ENCODE assay signal across 1 cellular context in the genomic region with DNA sequence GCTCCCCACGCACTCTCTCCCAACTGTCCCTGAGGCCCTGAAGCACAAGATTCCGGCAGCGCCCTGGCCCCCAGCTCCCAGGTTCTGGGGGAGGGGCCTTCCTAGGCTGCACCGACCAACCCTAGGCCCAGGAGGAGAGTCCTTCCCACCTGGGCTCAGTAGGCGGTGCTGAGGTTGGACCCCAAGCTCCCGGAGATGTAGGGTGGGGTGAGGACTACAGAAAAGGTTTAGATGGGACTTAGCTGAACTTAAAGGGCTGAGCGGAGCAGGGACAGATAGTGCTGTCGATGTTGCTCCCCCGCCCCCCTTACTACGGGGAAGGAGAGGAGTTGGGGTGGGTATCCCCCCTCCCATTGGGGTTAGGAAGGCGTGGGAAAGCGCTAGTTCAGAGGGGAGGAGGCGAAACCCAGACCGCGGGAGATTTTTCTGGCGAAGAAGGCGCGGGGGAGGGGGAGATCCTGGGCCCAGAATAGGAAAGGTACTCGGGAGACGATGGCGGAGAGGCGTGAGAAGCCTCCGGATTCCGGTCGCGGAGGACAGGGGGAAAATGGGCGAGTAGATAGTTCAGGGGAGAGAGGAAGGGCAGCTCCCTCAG.
A peak's percentile ranks its signal among the peaks of the same experiment; 100 is the strongest.
TF ChIP-seq lines count a peak whose summit lies in the region.

No MANE protein-coding gene starts in this region.

TF ChIP-seq in H1, 55 proteins besides CTCF, POLR2A, EP300 and RAD21:
- no peak for TF ChIP-seq SP4 (IDR thresholded peaks at IDR 0.05; ENCODE audit: low read length)
- TF ChIP-seq CHD2 (IDR thresholded peaks at IDR 0.05; ENCODE audit: low read length), result no peak
- TF ChIP-seq YY1 (IDR thresholded peaks at IDR 0.05; ENCODE audit: low read depth, low read length), result no peak
- TF ChIP-seq JUN (IDR thresholded peaks at IDR 0.05; ENCODE audit: low read depth, low read length), result no peak
- no peak for TF ChIP-seq POLR2AphosphoS5 (IDR thresholded peaks at IDR 0.05; ENCODE audit: low read depth, low read length)
- TF ChIP-seq KDM4A (IDR thresholded peaks at IDR 0.05; ENCODE audit: low read depth, low read length, severe bottlenecking), result no peak
- TF ChIP-seq NRF1 (IDR thresholded peaks at IDR 0.05; ENCODE audit: low read depth, low read length), result no peak
- TF ChIP-seq SP1 (IDR thresholded peaks at IDR 0.05; ENCODE audit: low read depth, low read length), result 0 out of 2 replicates have a peak, but pooled peaks have one; percentile 47
- TF ChIP-seq BACH1 (IDR thresholded peaks at IDR 0.05; ENCODE audit: low read length), result no peak
- 0 out of 2 replicates have a peak, but pooled peaks have one; percentile 29 for TF ChIP-seq CREB1 (IDR thresholded peaks at IDR 0.05)
- TF ChIP-seq, protein P1, sequence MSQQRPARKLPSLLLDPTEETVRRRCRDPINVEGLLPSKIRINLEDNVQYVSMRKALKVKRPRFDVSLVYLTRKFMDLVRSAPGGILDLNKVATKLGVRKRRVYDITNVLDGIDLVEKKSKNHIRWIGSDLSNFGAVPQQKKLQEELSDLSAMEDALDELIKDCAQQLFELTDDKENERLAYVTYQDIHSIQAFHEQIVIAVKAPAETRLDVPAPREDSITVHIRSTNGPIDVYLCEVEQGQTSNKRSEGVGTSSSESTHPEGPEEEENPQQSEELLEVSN (IDR thresholded peaks at IDR 0.05), result no peak
- TF ChIP-seq CTBP2 (IDR thresholded peaks at IDR 0.05; ENCODE audit: borderline replicate concordance, insufficient read depth, insufficient read length, low read length), result peak; percentile 79
- TF ChIP-seq RBBP5 (IDR thresholded peaks at IDR 0.05; ENCODE audit: borderline replicate concordance, low read depth, low read length), result 0 out of 2 replicates have a peak, but pooled peaks have one; percentile 17
- no peak for TF ChIP-seq EGR1 (IDR thresholded peaks at IDR 0.05; ENCODE audit: borderline replicate concordance, low read depth, low read length)
- TF ChIP-seq RXRA (IDR thresholded peaks at IDR 0.05; ENCODE audit: insufficient read depth, low read depth, low read length), result no peak
- TF ChIP-seq BRCA1 (IDR thresholded peaks at IDR 0.05; ENCODE audit: low read depth, low read length), result no peak
- no peak for TF ChIP-seq POU5F1 (IDR thresholded peaks at IDR 0.05; ENCODE audit: low read depth, low read length)
- 0 out of 2 replicates have a peak, but pooled peaks have one; percentile 38 for TF ChIP-seq TBP (IDR thresholded peaks at IDR 0.05; ENCODE audit: low read depth, low read length)
- 0 out of 4 replicates have a peak, but pooled peaks of 1 of the 2 experiments have one; percentile 5 for TF ChIP-seq SIN3A (conservative IDR thresholded peaks at IDR 0.05 in 1 of 2, IDR thresholded peaks at IDR 0.05 in 1 of 2; ENCODE audit: low read depth in 1 of 2, low read length in 2 of 2)
- TF ChIP-seq ZNF274 (IDR thresholded peaks at IDR 0.05; ENCODE audit: borderline replicate concordance, extremely low read depth, low read length), result no peak
- TF ChIP-seq CHD1 (IDR thresholded peaks at IDR 0.05; ENCODE audit: low read depth, low read length), result no peak
- TF ChIP-seq, protein P2, sequence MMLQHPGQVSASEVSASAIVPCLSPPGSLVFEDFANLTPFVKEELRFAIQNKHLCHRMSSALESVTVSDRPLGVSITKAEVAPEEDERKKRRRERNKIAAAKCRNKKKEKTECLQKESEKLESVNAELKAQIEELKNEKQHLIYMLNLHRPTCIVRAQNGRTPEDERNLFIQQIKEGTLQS (IDR thresholded peaks at IDR 0.05; ENCODE audit: insufficient read depth, low read depth, low read length), result no peak
- TF ChIP-seq ASH2L (IDR thresholded peaks at IDR 0.05; ENCODE audit: low read length), result peak; percentile 56
- TF ChIP-seq, protein P3, sequence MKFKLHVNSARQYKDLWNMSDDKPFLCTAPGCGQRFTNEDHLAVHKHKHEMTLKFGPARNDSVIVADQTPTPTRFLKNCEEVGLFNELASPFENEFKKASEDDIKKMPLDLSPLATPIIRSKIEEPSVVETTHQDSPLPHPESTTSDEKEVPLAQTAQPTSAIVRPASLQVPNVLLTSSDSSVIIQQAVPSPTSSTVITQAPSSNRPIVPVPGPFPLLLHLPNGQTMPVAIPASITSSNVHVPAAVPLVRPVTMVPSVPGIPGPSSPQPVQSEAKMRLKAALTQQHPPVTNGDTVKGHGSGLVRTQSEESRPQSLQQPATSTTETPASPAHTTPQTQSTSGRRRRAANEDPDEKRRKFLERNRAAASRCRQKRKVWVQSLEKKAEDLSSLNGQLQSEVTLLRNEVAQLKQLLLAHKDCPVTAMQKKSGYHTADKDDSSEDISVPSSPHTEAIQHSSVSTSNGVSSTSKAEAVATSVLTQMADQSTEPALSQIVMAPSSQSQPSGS (IDR thresholded peaks at IDR 0.05; ENCODE audit: low read length), result 0 out of 2 replicates have a peak, but pooled peaks have one; percentile 51
- no peak for TF ChIP-seq SIX5 (IDR thresholded peaks at IDR 0.05; ENCODE audit: low read depth, low read length)
- TF ChIP-seq GTF2F1 (IDR thresholded peaks at IDR 0.05; ENCODE audit: borderline replicate concordance, low read depth, low read length), result no peak
- TF ChIP-seq EZH2 (IDR thresholded peaks at IDR 0.05; ENCODE audit: low read depth, low read length, severe bottlenecking), result no peak
- TF ChIP-seq CBX8 (IDR thresholded peaks at IDR 0.05; ENCODE audit: borderline replicate concordance, low read depth, low read length), result no peak
- no peak for TF ChIP-seq SIRT6 (IDR thresholded peaks at IDR 0.05; ENCODE audit: low read length)
- TF ChIP-seq, protein P4, sequence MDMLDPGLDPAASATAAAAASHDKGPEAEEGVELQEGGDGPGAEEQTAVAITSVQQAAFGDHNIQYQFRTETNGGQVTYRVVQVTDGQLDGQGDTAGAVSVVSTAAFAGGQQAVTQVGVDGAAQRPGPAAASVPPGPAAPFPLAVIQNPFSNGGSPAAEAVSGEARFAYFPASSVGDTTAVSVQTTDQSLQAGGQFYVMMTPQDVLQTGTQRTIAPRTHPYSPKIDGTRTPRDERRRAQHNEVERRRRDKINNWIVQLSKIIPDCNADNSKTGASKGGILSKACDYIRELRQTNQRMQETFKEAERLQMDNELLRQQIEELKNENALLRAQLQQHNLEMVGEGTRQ (IDR thresholded peaks at IDR 0.05; ENCODE audit: low read length), result no peak
- 0 out of 2 replicates have a peak, but pooled peaks have one; percentile 9 for TF ChIP-seq KDM1A (IDR thresholded peaks at IDR 0.05; ENCODE audit: borderline replicate concordance, low read length)
- peak; percentile 71 for TF ChIP-seq TAF1 (IDR thresholded peaks at IDR 0.05; ENCODE audit: low read depth, low read length)
- TF ChIP-seq TEAD4 (IDR thresholded peaks at IDR 0.05; ENCODE audit: low read depth, low read length), result no peak
- TF ChIP-seq, protein P5, sequence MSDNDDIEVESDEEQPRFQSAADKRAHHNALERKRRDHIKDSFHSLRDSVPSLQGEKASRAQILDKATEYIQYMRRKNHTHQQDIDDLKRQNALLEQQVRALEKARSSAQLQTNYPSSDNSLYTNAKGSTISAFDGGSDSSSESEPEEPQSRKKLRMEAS (IDR thresholded peaks at IDR 0.05), result no peak
- TF ChIP-seq SAP30 (IDR thresholded peaks at IDR 0.05; ENCODE audit: insufficient read depth, insufficient replicate concordance, low read length), result no peak
- no peak for TF ChIP-seq BCL11A (IDR thresholded peaks at IDR 0.05; ENCODE audit: low read depth in 2 of 2, low read length in 2 of 2)
- TF ChIP-seq HDAC6 (IDR thresholded peaks at IDR 0.05; ENCODE audit: low read depth, low read length), result no peak
- no peak for TF ChIP-seq MAFK (IDR thresholded peaks at IDR 0.05; ENCODE audit: low read depth, low read length)
- no peak for TF ChIP-seq NANOG (IDR thresholded peaks at IDR 0.05; ENCODE audit: insufficient read depth, low read depth, low read length, poor library complexity, severe bottlenecking)
- TF ChIP-seq, protein P6, sequence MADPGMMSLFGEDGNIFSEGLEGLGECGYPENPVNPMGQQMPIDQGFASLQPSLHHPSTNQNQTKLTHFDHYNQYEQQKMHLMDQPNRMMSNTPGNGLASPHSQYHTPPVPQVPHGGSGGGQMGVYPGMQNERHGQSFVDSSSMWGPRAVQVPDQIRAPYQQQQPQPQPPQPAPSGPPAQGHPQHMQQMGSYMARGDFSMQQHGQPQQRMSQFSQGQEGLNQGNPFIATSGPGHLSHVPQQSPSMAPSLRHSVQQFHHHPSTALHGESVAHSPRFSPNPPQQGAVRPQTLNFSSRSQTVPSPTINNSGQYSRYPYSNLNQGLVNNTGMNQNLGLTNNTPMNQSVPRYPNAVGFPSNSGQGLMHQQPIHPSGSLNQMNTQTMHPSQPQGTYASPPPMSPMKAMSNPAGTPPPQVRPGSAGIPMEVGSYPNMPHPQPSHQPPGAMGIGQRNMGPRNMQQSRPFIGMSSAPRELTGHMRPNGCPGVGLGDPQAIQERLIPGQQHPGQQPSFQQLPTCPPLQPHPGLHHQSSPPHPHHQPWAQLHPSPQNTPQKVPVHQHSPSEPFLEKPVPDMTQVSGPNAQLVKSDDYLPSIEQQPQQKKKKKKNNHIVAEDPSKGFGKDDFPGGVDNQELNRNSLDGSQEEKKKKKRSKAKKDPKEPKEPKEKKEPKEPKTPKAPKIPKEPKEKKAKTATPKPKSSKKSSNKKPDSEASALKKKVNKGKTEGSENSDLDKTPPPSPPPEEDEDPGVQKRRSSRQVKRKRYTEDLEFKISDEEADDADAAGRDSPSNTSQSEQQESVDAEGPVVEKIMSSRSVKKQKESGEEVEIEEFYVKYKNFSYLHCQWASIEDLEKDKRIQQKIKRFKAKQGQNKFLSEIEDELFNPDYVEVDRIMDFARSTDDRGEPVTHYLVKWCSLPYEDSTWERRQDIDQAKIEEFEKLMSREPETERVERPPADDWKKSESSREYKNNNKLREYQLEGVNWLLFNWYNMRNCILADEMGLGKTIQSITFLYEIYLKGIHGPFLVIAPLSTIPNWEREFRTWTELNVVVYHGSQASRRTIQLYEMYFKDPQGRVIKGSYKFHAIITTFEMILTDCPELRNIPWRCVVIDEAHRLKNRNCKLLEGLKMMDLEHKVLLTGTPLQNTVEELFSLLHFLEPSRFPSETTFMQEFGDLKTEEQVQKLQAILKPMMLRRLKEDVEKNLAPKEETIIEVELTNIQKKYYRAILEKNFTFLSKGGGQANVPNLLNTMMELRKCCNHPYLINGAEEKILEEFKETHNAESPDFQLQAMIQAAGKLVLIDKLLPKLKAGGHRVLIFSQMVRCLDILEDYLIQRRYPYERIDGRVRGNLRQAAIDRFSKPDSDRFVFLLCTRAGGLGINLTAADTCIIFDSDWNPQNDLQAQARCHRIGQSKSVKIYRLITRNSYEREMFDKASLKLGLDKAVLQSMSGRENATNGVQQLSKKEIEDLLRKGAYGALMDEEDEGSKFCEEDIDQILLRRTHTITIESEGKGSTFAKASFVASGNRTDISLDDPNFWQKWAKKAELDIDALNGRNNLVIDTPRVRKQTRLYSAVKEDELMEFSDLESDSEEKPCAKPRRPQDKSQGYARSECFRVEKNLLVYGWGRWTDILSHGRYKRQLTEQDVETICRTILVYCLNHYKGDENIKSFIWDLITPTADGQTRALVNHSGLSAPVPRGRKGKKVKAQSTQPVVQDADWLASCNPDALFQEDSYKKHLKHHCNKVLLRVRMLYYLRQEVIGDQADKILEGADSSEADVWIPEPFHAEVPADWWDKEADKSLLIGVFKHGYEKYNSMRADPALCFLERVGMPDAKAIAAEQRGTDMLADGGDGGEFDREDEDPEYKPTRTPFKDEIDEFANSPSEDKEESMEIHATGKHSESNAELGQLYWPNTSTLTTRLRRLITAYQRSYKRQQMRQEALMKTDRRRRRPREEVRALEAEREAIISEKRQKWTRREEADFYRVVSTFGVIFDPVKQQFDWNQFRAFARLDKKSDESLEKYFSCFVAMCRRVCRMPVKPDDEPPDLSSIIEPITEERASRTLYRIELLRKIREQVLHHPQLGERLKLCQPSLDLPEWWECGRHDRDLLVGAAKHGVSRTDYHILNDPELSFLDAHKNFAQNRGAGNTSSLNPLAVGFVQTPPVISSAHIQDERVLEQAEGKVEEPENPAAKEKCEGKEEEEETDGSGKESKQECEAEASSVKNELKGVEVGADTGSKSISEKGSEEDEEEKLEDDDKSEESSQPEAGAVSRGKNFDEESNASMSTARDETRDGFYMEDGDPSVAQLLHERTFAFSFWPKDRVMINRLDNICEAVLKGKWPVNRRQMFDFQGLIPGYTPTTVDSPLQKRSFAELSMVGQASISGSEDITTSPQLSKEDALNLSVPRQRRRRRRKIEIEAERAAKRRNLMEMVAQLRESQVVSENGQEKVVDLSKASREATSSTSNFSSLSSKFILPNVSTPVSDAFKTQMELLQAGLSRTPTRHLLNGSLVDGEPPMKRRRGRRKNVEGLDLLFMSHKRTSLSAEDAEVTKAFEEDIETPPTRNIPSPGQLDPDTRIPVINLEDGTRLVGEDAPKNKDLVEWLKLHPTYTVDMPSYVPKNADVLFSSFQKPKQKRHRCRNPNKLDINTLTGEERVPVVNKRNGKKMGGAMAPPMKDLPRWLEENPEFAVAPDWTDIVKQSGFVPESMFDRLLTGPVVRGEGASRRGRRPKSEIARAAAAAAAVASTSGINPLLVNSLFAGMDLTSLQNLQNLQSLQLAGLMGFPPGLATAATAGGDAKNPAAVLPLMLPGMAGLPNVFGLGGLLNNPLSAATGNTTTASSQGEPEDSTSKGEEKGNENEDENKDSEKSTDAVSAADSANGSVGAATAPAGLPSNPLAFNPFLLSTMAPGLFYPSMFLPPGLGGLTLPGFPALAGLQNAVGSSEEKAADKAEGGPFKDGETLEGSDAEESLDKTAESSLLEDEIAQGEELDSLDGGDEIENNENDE (IDR thresholded peaks at IDR 0.05; ENCODE audit: insufficient replicate concordance, low read length), result no peak
- TF ChIP-seq RFX5 (IDR thresholded peaks at IDR 0.05; ENCODE audit: borderline replicate concordance, low read depth, low read length), result no peak
- no peak for TF ChIP-seq CBX5 (IDR thresholded peaks at IDR 0.05; ENCODE audit: low read depth, low read length)
- no peak for TF ChIP-seq FOSL1 (IDR thresholded peaks at IDR 0.05; ENCODE audit: insufficient read depth, low read depth, low read length)
- no peak for TF ChIP-seq RNF2 (IDR thresholded peaks at IDR 0.05; ENCODE audit: borderline replicate concordance, low read depth, low read length, missing control alignments, poor library complexity, severe bottlenecking)
- no peak for TF ChIP-seq SRF (IDR thresholded peaks at IDR 0.05; ENCODE audit: low read depth, low read length)
- no peak for TF ChIP-seq CEBPB (IDR thresholded peaks at IDR 0.05; ENCODE audit: low read depth, low read length)
- TF ChIP-seq PHF8 (conservative IDR thresholded peaks at IDR 0.05; ENCODE audit: low read depth, low read length), result no peak
- TF ChIP-seq HDAC2 (IDR thresholded peaks at IDR 0.05; ENCODE audit: borderline replicate concordance in 1 of 2, low read depth in 2 of 2, low read length in 2 of 2), result peak in 1 of 2 experiments; percentile 85; a peak in 1 of 4 replicates
- no peak for TF ChIP-seq JUND (IDR thresholded peaks at IDR 0.05; ENCODE audit: low read length)
- TF ChIP-seq TAF7 (optimal IDR thresholded peaks at IDR 0.05; ENCODE audit: borderline replicate concordance, low read depth, low read length), result peak; percentile 39
- no peak for TF ChIP-seq TCF12 (IDR thresholded peaks at IDR 0.05; ENCODE audit: low read depth, low read length)
- no peak for TF ChIP-seq SP2 (IDR thresholded peaks at IDR 0.05; ENCODE audit: low read length)
- TF ChIP-seq KDM5A (IDR thresholded peaks at IDR 0.05; ENCODE audit: low read length), result no peak
- TF ChIP-seq SUZ12 (IDR thresholded peaks at IDR 0.05; ENCODE audit: low read length), result no peak
- TF ChIP-seq GABPA (IDR thresholded peaks at IDR 0.05; ENCODE audit: borderline replicate concordance, insufficient read depth, low read length), result no peak
